In genomic region chr4:128386761-128387599, GRCh38 we compare ENCODE assay signal across 8 cellular contexts.
DNase-seq lines count a peak whose midpoint lies in the region; ATAC-seq and TF ChIP-seq lines count a peak whose summit lies in the region.

No MANE protein-coding gene starts in this region.

- H3K27ac ChIP-seq in gastroesophageal sphincter, result peak overlapping the region; percentile 80 to 90 (median 85)
- no peak overlapping the region for H3K27ac ChIP-seq in parathyroid adenoma

- ATAC-seq in gastroesophageal sphincter, result peak; percentile 94
- no peak for ATAC-seq in activated T-cell treated with anti-CD3 and anti-CD28 coated beads, Interleukin-2, amount 50 U/mL, for 4 hours

- H3K36me3 Mint-ChIP-seq in activated T-cell treated with anti-CD3 and anti-CD28 coated beads, Interleukin-2, amount 50 U/mL, for 4 hours (ENCODE audit: insufficient read depth), result no peaks in the 10 kb centered on the region
- H3K36me3 Mint-ChIP-seq in activated T-helper 2 cell treated with anti-CD3 and anti-CD28 coated beads, Interferon-gamma antibody, Interleukin-2, Interleukin-4, amounts not matched to agents 10 μg/mL and 5 μg/mL and 100 μg/mL, durations not matched to agents 14 hours and 24 hours and 36 hours (ENCODE audit: low read depth), result no peaks in the 10 kb centered on the region

- WGBS in gastroesophageal sphincter (ENCODE audit: low coverage in 1 of 2), 2 donors, result 4 to 22% methylated on average over 5 to 6 of the region's 15 CpGs

- no peak overlapping the region for H3K4me2 ChIP-seq in parathyroid adenoma (ENCODE audit: low read length)

- H3K79me2 ChIP-seq in parathyroid adenoma, result no peaks in the 10 kb centered on the region

- TF ChIP-seq EP300 in gastroesophageal sphincter (IDR thresholded peaks at IDR 0.05), result no peak

- no peak for TF ChIP-seq POLR2A in gastroesophageal sphincter (IDR thresholded peaks at IDR 0.05)

- H3K4me1 ChIP-seq in gastroesophageal sphincter (peaks cover 22 to 79% (median 38%) of the 10 kb centered on the region in 3 donors), parathyroid adenoma (no peaks in the 10 kb centered on the region)

- H3K9me3 ChIP-seq in gastroesophageal sphincter (no peaks in the 10 kb centered on the region), parathyroid adenoma (ENCODE audit: control insufficient read depth, low read length) (no peaks in the 10 kb centered on the region)

- DNase-seq in A172 (ENCODE audit: low spot score) (peak; percentile 98), HPDE6-E6E7 (ENCODE audit: extremely low spot score) (peak; percentile 70), T1000 (lab: John Stamatoyannopoulos, UW) (peak; percentile 68), NCI-H526 treated with DMSO at 0.1 percent for 48 hours (lab: John Stamatoyannopoulos, UW) (no peak)
- DNase-seq in activated T-cell treated with anti-CD3 and anti-CD28 coated beads, Interleukin-2, amount 50 U/mL, for 4 hours, result no peak
- no peak for DNase-seq in activated T-helper 2 cell treated with anti-CD3 and anti-CD28 coated beads, Interferon-gamma antibody, Interleukin-2, Interleukin-4, amounts not matched to agents 10 μg/mL and 5 μg/mL and 100 μg/mL, durations not matched to agents 14 hours and 24 hours and 36 hours (ENCODE audit: low spot score)

- peak overlapping the region; percentile 64 for H2AFZ ChIP-seq in parathyroid adenoma

- TF ChIP-seq CTCF in gastroesophageal sphincter (IDR thresholded peaks at IDR 0.05) (peak in 2 of 4 experiments; percentile 18 to 29), parathyroid adenoma (IDR thresholded peaks at IDR 0.05) (no peak)

- no peak overlapping the region for H3K4me3 Mint-ChIP-seq in activated T-cell treated with anti-CD3 and anti-CD28 coated beads, Interleukin-2, amount 50 U/mL, for 4 hours
- H3K4me3 Mint-ChIP-seq in activated T-helper 2 cell treated with anti-CD3 and anti-CD28 coated beads, Interferon-gamma antibody, Interleukin-2, Interleukin-4, amounts not matched to agents 10 μg/mL and 5 μg/mL and 100 μg/mL, durations not matched to agents 14 hours and 24 hours and 36 hours (ENCODE audit: low read depth), result no peak overlapping the region

- H3K4me3 ChIP-seq in gastroesophageal sphincter, result peak overlapping the region in 1 of 2 donors; percentile 9
- H3K4me3 ChIP-seq in parathyroid adenoma (ENCODE audit: low read depth, low read length), result no peak overlapping the region

- H3K9ac ChIP-seq in parathyroid adenoma, result no peak overlapping the region

- H3K27me3 Mint-ChIP-seq in activated T-cell treated with anti-CD3 and anti-CD28 coated beads, Interleukin-2, amount 50 U/mL, for 4 hours (ENCODE audit: low read depth), result no peaks in the 10 kb centered on the region
- no peaks in the 10 kb centered on the region for H3K27me3 Mint-ChIP-seq in activated T-helper 2 cell treated with anti-CD3 and anti-CD28 coated beads, Interferon-gamma antibody, Interleukin-2, Interleukin-4, amounts not matched to agents 10 μg/mL and 5 μg/mL and 100 μg/mL, durations not matched to agents 14 hours and 24 hours and 36 hours (ENCODE audit: low read depth)

- H3K36me3 ChIP-seq in gastroesophageal sphincter, result no peaks in the 10 kb centered on the region
- H3K36me3 ChIP-seq in parathyroid adenoma (ENCODE audit: control insufficient read depth, insufficient read depth, low read length), result no peaks in the 10 kb centered on the region

- no peak overlapping the region for H3K27ac Mint-ChIP-seq in activated T-helper 2 cell treated with anti-CD3 and anti-CD28 coated beads, Interferon-gamma antibody, Interleukin-2, Interleukin-4, amounts not matched to agents 10 μg/mL and 5 μg/mL and 100 μg/mL, durations not matched to agents 14 hours and 24 hours and 36 hours

- intact Hi-C loops in activated T-helper 2 cell treated with anti-CD3 and anti-CD28 coated beads, Interferon-gamma antibody, Interleukin-2, Interleukin-4, amounts not matched to agents 10 μg/mL and 5 μg/mL and 100 μg/mL, durations not matched to agents 14 hours and 24 hours and 36 hours (cut with micrococcal nuclease), result no loop called here

- no peaks in the 10 kb centered on the region for H3K4me1 Mint-ChIP-seq in activated T-cell treated with anti-CD3 and anti-CD28 coated beads, Interleukin-2, amount 50 U/mL, for 4 hours (ENCODE audit: low read depth)
- no peaks in the 10 kb centered on the region for H3K4me1 Mint-ChIP-seq in activated T-helper 2 cell treated with anti-CD3 and anti-CD28 coated beads, Interferon-gamma antibody, Interleukin-2, Interleukin-4, amounts not matched to agents 10 μg/mL and 5 μg/mL and 100 μg/mL, durations not matched to agents 14 hours and 24 hours and 36 hours (ENCODE audit: low read depth)

- H3K9me3 Mint-ChIP-seq in activated T-cell treated with anti-CD3 and anti-CD28 coated beads, Interleukin-2, amount 50 U/mL, for 4 hours, result no peaks in the 10 kb centered on the region
- no peaks in the 10 kb centered on the region for H3K9me3 Mint-ChIP-seq in activated T-helper 2 cell treated with anti-CD3 and anti-CD28 coated beads, Interferon-gamma antibody, Interleukin-2, Interleukin-4, amounts not matched to agents 10 μg/mL and 5 μg/mL and 100 μg/mL, durations not matched to agents 14 hours and 24 hours and 36 hours

- H3K27me3 ChIP-seq in gastroesophageal sphincter (no peaks in the 10 kb centered on the region), parathyroid adenoma (ENCODE audit: control insufficient read depth, insufficient read depth, low read length) (no peaks in the 10 kb centered on the region)

Comparison
In these comparisons a context has a peak if more than half of its experiments do, and no peak if none do; other contexts are left out.
1. DNase-seq: peak in A172 (single experiment), HPDE6-E6E7 (single experiment) and T1000 (single experiment); none in NCI-H526 treated with DMSO at 0.1 percent for 48 hours (single experiment), activated T-cell treated with anti-CD3 and anti-CD28 coated beads, Interleukin-2, amount 50 U/mL, for 4 hours (single experiment) and activated T-helper 2 cell treated with anti-CD3 and anti-CD28 coated beads, Interferon-gamma antibody, Interleukin-2, Interleukin-4, amounts not matched to agents 10 μg/mL and 5 μg/mL and 100 μg/mL, durations not matched to agents 14 hours and 24 hours and 36 hours (single experiment).